21 cellular contexts compared by ENCODE assay signal in the genomic region with DNA sequence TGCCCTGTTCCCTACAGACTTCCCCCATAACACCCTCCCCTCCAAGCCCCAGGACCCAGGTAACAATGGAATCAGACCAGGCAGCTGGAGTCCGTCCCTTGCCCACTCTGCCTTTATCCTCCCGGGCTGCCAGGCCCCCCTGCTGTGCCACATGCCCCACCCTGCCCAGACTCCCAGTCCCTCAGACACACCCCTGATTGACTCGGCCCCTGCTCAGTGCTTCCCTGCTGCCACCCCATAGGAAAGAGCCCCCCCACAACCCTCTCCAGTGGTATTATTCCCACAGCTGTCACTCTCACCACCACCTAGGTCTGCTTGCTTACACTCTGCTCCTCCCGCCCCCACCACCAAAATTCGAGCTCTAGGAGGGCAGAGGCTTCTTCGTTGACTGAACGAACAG. TPM values are rescaled to one million over a fixed set of nuclear protein-coding genes. Genes with fewer than 3 reads are reported as not detected.
DNase-seq lines count a peak whose midpoint lies in the region; ATAC-seq, FAIRE-seq and TF ChIP-seq lines count a peak whose summit lies in the region.
"Had no signal": no experiment of that assay in that cellular context is flagged by ENCODE, and none has a peak within 500 bp of the region (broad histone marks: within the 10 kb centered on the region; RNA-seq: fewer than 3 reads in every experiment).

No MANE protein-coding gene starts in this region.

- TF ChIP-seq CTCF in kidney (IDR thresholded peaks at IDR 0.05; ENCODE audit: borderline replicate concordance, extremely low read depth, insufficient read depth): no peak

- ATAC-seq in HG03521 (IDR thresholded peaks at IDR 0.05; ENCODE audit: unreplicated experiment): no peak
- ATAC-seq: GM12878, HCT116 had no signal

- H3K9me3 ChIP-seq in kidney (ENCODE audit: control insufficient read depth in 1 of 2, low read length in 2 of 2): no peaks in the 10 kb centered on the region
- H3K9me3 ChIP-seq: Caco-2 had no signal

- DNase-seq in DMS 273 (lab: John Stamatoyannopoulos, UW; ENCODE audit: unreplicated experiment): peak; percentile 49
- DNase-seq in DMS 273 treated with DMSO at 0.1 percent for 48 hours (lab: John Stamatoyannopoulos, UW): no peak
- peak; percentile 28 for DNase-seq in COR-L47 (lab: John Stamatoyannopoulos, UW)
- peak; percentile 84 to 90 for DNase-seq in NCI-H524 (lab: John Stamatoyannopoulos, UW)
- peak; percentile 67 for DNase-seq in kidney
- no peak for DNase-seq in DMS79 (lab: John Stamatoyannopoulos, UW)
- DNase-seq in mesenteric fat pad (ENCODE audit: low spot score): no peak
- DNase-seq: AML-193, Caco-2, EL, GM23248, NCI-H1436, NCI-H2029 treated with DMSO at 0.1 percent for 48 hours, NCI-H510A treated with DMSO at 0.1 percent for 48 hours had no signal

- no peak for FAIRE-seq in kidney (lab: Jason Lieb, UNC)
- FAIRE-seq: GM12878, GM19239 had no signal

- intact Hi-C loops in kidney (cut with DNase I): no loop called here

- peaks cover 0 to 10% of the 10 kb centered on the region in 2 donors for H3K4me1 ChIP-seq in kidney (ENCODE audit: control insufficient read depth in 1 of 2, insufficient read depth in 1 of 2, low read depth in 1 of 2, low read length in 2 of 2)

- no peak overlapping the region for H3K4me3 ChIP-seq in kidney (ENCODE audit: low read length in 2 of 2)
- H3K4me3 ChIP-seq: GM12878, GM23248 had no signal

- H3K9ac ChIP-seq in kidney (ENCODE audit: low read length in 2 of 2): no peak overlapping the region
- H3K9ac ChIP-seq: GM23248, KMS-11 had no signal

- H3K36me3 ChIP-seq in kidney (ENCODE audit: control insufficient read depth in 1 of 2, insufficient read depth in 2 of 2, low read length in 2 of 2): no peaks in the 10 kb centered on the region

- H3K27ac ChIP-seq in kidney (ENCODE audit: low read depth in 2 of 2, low read length in 2 of 2): no peak overlapping the region
- H3K27ac ChIP-seq: 22Rv1, GM23248, KMS-11 had no signal

RNA-seq across cellular contexts. Expression of a gene that starts 4.7 kb away (rescaled TPM):
- total RNA-seq in kidney (79.3 TPM), mesenteric fat pad (118 TPM)
- 120 TPM for polyA plus RNA-seq in kidney (ENCODE audit: insufficient read depth, low read depth, low replicate concordance)

RNA-seq across cellular contexts. Expression of a gene that starts 4.9 kb away (rescaled TPM):
- total RNA-seq in kidney: 22.9 TPM
- polyA plus RNA-seq in kidney (ENCODE audit: insufficient read depth, low read depth, low replicate concordance): 78.2 TPM
- total RNA-seq in mesenteric fat pad: 34.5 TPM
- total RNA-seq: M059J had no signal
- polyA plus RNA-seq: GM23248 had no signal

RNA-seq across cellular contexts. Expression of a gene that starts 13.5 kb away (rescaled TPM):
- total RNA-seq in kidney (73.0 TPM), mesenteric fat pad (43.0 TPM)
- polyA plus RNA-seq in kidney (ENCODE audit: insufficient read depth, low read depth, low replicate concordance): 38.3 TPM

RNA-seq across cellular contexts. Expression of a gene that starts 32.0 kb away (rescaled TPM):
- 54.6 TPM for total RNA-seq in kidney
- 13.5 TPM for polyA plus RNA-seq in kidney (ENCODE audit: insufficient read depth, low read depth, low replicate concordance)
- 45.3 TPM for total RNA-seq in mesenteric fat pad

RNA-seq across cellular contexts. Expression of a gene that starts 33.0 kb away (rescaled TPM):
- total RNA-seq in kidney (9.6 TPM), mesenteric fat pad (8.7 TPM)
- 12.4 TPM for polyA plus RNA-seq in kidney (ENCODE audit: insufficient read depth, low read depth, low replicate concordance)

Comparison
In these comparisons a context has a peak if more than half of its experiments do, and no peak if none do; other contexts are left out.
1. DNase-seq: peak in DMS 273 (single experiment), COR-L47 (single experiment), NCI-H524 (2 of 2) and kidney (single experiment); none in DMS 273 treated with DMSO at 0.1 percent for 48 hours (single experiment), DMS79 (single experiment) and mesenteric fat pad (single experiment).